10 cellular contexts compared by ENCODE assay signal in the genomic region with DNA sequence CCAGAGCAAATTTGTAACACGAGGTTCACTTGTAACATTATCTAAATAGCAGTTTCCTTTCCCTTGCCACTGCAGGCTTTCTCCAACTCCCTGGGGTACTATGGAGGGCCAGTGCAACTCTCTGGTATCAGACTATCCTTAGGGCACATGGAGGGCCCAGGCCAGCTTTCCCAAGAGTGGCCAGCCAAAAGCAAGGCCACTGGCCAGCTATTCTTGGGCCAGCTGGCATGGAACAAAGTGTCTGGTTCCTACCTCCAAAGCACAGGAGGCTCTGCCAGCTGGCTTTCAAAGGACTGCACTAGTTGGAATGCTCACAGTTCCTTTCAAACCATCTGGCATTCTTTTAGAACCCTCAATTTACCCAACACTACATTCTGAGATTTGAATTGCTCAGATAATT. TPM values are rescaled to one million over a fixed set of nuclear protein-coding genes. Genes with fewer than 3 reads are reported as not detected.
DNase-seq lines count a peak whose midpoint lies in the region; ATAC-seq, FAIRE-seq and TF ChIP-seq lines count a peak whose summit lies in the region.
"Had no signal": no experiment of that assay in that cellular context is flagged by ENCODE, and none has a peak within 500 bp of the region (broad histone marks: within the 10 kb centered on the region; RNA-seq: fewer than 3 reads in every experiment).

No MANE protein-coding gene starts in this region.

- ATAC-seq in HepG2: no peak
- ATAC-seq in GM21786 (IDR thresholded peaks at IDR 0.05; ENCODE audit: unreplicated experiment): no peak

- no peak overlapping the region for H3K9ac ChIP-seq in liver (ENCODE audit: low read depth in 1 of 2, low read length in 2 of 2)
- H3K9ac ChIP-seq in HepG2 (ENCODE audit: insufficient read depth, low read depth, low read length): no peak overlapping the region

- TF ChIP-seq RAD21 in liver (IDR thresholded peaks at IDR 0.05): peak in 1 of 2 donors; percentile 35
- no peak for TF ChIP-seq RAD21 in HepG2 (CRISPR knock-in tag; IDR thresholded peaks at IDR 0.05)

- H3K27ac ChIP-seq in liver (ENCODE audit: low read depth in 1 of 2, low read length in 2 of 2): no peak overlapping the region
- no peak overlapping the region for H3K27ac ChIP-seq in HepG2 (ENCODE audit: extremely low read length, insufficient read depth, low read length)
- H3K27ac ChIP-seq in transverse colon: peak overlapping the region in 2 of 4 donors; percentile 5 to 28

- CTCF ChIA-PET in HepG2 (lab: Yijun Ruan, JAX; ENCODE audit: low intra/inter-chr PET ratio, low total read pairs): no interaction called here

- H3K4me1 ChIP-seq in liver (ENCODE audit: control insufficient read depth in 4 of 4, insufficient read depth in 4 of 4, low read length in 3 of 4): peaks cover 3 to 11% (median 9%) of the 10 kb centered on the region in 4 donors
- no peaks in the 10 kb centered on the region for H3K4me1 ChIP-seq in HepG2 (ENCODE audit: insufficient read depth, low read length)
- peaks cover 0 to 32% (median 7%) of the 10 kb centered on the region in 4 donors for H3K4me1 ChIP-seq in transverse colon

- H3K9me3 ChIP-seq in liver (ENCODE audit: control insufficient read depth in 4 of 4, low read length in 3 of 4) (no peaks in the 10 kb centered on the region), HepG2 (ENCODE audit: low read length) (no peaks in the 10 kb centered on the region), transverse colon (no peaks in the 10 kb centered on the region)

- intact Hi-C loops in HepG2 (cut with micrococcal nuclease; ENCODE audit: unreplicated experiment): no loop called here
- intact Hi-C loops in transverse colon (cut with DNase I; ENCODE audit: low total_unique reads): no loop called here

- H3K36me3 ChIP-seq in liver (ENCODE audit: control insufficient read depth in 4 of 4, insufficient read depth in 3 of 4, low read depth in 1 of 4, low read length in 3 of 4) (no peaks in the 10 kb centered on the region), HepG2 (replicated peaks in 1 of 2; ENCODE audit: control insufficient read depth in 1 of 2, insufficient read depth in 2 of 2, low read length in 2 of 2) (no peaks in the 10 kb centered on the region), transverse colon (no peaks in the 10 kb centered on the region)

- peaks cover 4% of the 10 kb centered on the region for H3K79me2 ChIP-seq in HepG2 (ENCODE audit: insufficient read depth, low read length)

- no peak overlapping the region for H3K4me2 ChIP-seq in HepG2 (ENCODE audit: low read depth, low read length)

- WGBS in liver: 27% methylated on average over 1 of the region's 1 CpG
- WGBS in HepG2 (ENCODE audit: low lambda C conversion rate): 50% methylated on average over 1 of the region's 1 CpG
- 25 to 37% methylated on average over 1 of the region's 1 CpG for WGBS in transverse colon (ENCODE audit: low coverage in 1 of 2), 2 donors

- H2AFZ ChIP-seq in HepG2 (ENCODE audit: low read length): no peak overlapping the region

- H3K27me3 ChIP-seq in liver (ENCODE audit: control insufficient read depth in 4 of 4, insufficient read depth in 4 of 4, low read length in 3 of 4): no peaks in the 10 kb centered on the region
- H3K27me3 ChIP-seq in HepG2 (ENCODE audit: control insufficient read depth in 1 of 2, insufficient read depth in 2 of 2, low read length in 2 of 2): no peaks in the 10 kb centered on the region
- no peaks in the 10 kb centered on the region for H3K27me3 ChIP-seq in transverse colon

- in situ Hi-C loops in HepG2 (cut with HindIII; ENCODE audit: extremely low pct_ligation_motif_present, low pct_unique_long_range_greater_than_20kb): no loop called here
- in situ Hi-C loops in transverse colon (cut with MboI; ENCODE audit: low pct_ligation_motif_present in 1 of 4, low pct_unique_long_range_greater_than_20kb in 1 of 4, low sequenced_read_pairs in 3 of 4): no loop called here

- TF ChIP-seq EP300 in HepG2 (IDR thresholded peaks at IDR 0.05; ENCODE audit: low read depth in 2 of 2, low read length in 2 of 2) (no peak), HepG2 (CRISPR knock-in tag; IDR thresholded peaks at IDR 0.05; ENCODE audit: borderline replicate concordance) (no peak), transverse colon (IDR thresholded peaks at IDR 0.05; ENCODE audit: low read depth) (no peak)

- no peaks in the 10 kb centered on the region for H4K20me1 ChIP-seq in HepG2 (ENCODE audit: insufficient read depth, low read length)

- DNase-seq in HepG2 (ENCODE audit: low spot score) (no peak), dermis blood vessel endothelial cell (peak; percentile 23), mucosa of gallbladder (ENCODE audit: low spot score) (peak; percentile 33), NCI-H82 treated with DMSO at 0.1 percent for 48 hours (lab: John Stamatoyannopoulos, UW; ENCODE audit: unreplicated experiment) (no peak), transverse colon (no peak), NCI-H774 (lab: John Stamatoyannopoulos, UW) (no peak)
- DNase-seq: activated naive CD4-positive, alpha-beta T cell treated with anti-CD3 and anti-CD28 coated beads, Interleukin-2, amount 50 U/mL, for 16 hours; KG1 had no signal

- no peak for FAIRE-seq in HepG2 (lab: Jason Lieb, UNC)

- H3K4me3 ChIP-seq in liver (ENCODE audit: low read depth in 1 of 3, low read length in 3 of 3): no peak overlapping the region
- H3K4me3 ChIP-seq in HepG2 (replicated peaks in 1 of 3; ENCODE audit: insufficient read depth in 1 of 3, low read depth in 2 of 3, low read length in 3 of 3): no peak overlapping the region
- H3K4me3 ChIP-seq in transverse colon: no peak overlapping the region

- no TSS peak for BruUV-seq in HepG2 (replicated peaks; lab: Mats Ljungman, UMichigan)

- POLR2A ChIA-PET in HepG2 (lab: Yijun Ruan, JAX): no interaction called here

- no peak for TF ChIP-seq CTCF in liver (IDR thresholded peaks at IDR 0.05; ENCODE audit: low read depth, low read length, missing input control)
- TF ChIP-seq CTCF in HepG2 (CRISPR knock-in tag; IDR thresholded peaks at IDR 0.05): no peak
- TF ChIP-seq CTCF in transverse colon (IDR thresholded peaks at IDR 0.05): no peak

- no peak for TF ChIP-seq POLR2A in HepG2 (IDR thresholded peaks at IDR 0.05; ENCODE audit: insufficient read depth in 1 of 2, low read depth in 2 of 2, low read length in 2 of 2)
- TF ChIP-seq POLR2A in transverse colon (IDR thresholded peaks at IDR 0.05): no peak

TF ChIP-seq in liver, 16 proteins besides CTCF, POLR2A, EP300 and RAD21 (continues in another document):
- TF ChIP-seq, protein P1, sequence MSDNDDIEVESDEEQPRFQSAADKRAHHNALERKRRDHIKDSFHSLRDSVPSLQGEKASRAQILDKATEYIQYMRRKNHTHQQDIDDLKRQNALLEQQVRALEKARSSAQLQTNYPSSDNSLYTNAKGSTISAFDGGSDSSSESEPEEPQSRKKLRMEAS (IDR thresholded peaks at IDR 0.05): peak; percentile 19
- TF ChIP-seq HNF4A (conservative IDR thresholded peaks at IDR 0.05): peak; percentile 24 to 48
- peak; percentile 14 for TF ChIP-seq YY1 (IDR thresholded peaks at IDR 0.05)
- no peak for TF ChIP-seq FOXA2 (IDR thresholded peaks at IDR 0.05)
- TF ChIP-seq FOXA1 (IDR thresholded peaks at IDR 0.05): no peak
- TF ChIP-seq SP1 (IDR thresholded peaks at IDR 0.05): no peak

TF ChIP-seq in HepG2, 621 proteins besides CTCF, POLR2A, EP300 and RAD21:
- TF ChIP-seq ZFY (CRISPR knock-in tag; IDR thresholded peaks at IDR 0.05) (no peak), RBM22 (optimal IDR thresholded peaks at IDR 0.05; ENCODE audit: low read length) (no peak), ZNF597 (CRISPR knock-in tag; IDR thresholded peaks at IDR 0.05) (no peak), IRF2 (CRISPR knock-in tag; IDR thresholded peaks at IDR 0.05) (no peak), ZNF24 (IDR thresholded peaks at IDR 0.05) (no peak)

RNA-seq across cellular contexts. Expression of gene RNF24, which starts 8.7 kb away (rescaled TPM):
- 1 to 10 TPM; 1.3 to 3.3 TPM for total RNA-seq in liver
- polyA plus RNA-seq in liver: 1 to 10 TPM in 1 of 2 donors, under 1 TPM in 1; 0.74 to 1.6 TPM
- total RNA-seq in HepG2 (2016; rRNA removed; fragmentation: Illumina TruSeq; extraction: Trizol): 2.4 and 2.9 TPM in 2 replicates
- total RNA-seq in HepG2 (2016; cell fraction: cytosol; rRNA removed; fragmentation: Illumina TruSeq; extraction: Trizol; ENCODE audit: low read depth): 1.3 and 1.6 TPM in 2 replicates
- 2.4 and 2.9 TPM in 2 replicates for total RNA-seq in HepG2 (2016; cell fraction: insoluble cytoplasmic fraction; rRNA removed; fragmentation: Illumina TruSeq; extraction: Trizol)
- 2.8 and 3.3 TPM in 2 replicates for total RNA-seq in HepG2 (2016; cell fraction: membrane; rRNA removed; fragmentation: Illumina TruSeq; extraction: Trizol)
- 3.7 and 4.2 TPM in 2 replicates for total RNA-seq in HepG2 (2016; cell fraction: nucleus; rRNA removed; fragmentation: Illumina TruSeq; extraction: Trizol)
- polyA plus RNA-seq in HepG2 (2011; rRNA removed): 10.4 TPM in 2 replicates
- 8.1 and 10.3 TPM in 2 replicates for polyA plus RNA-seq in HepG2 (2011; cell fraction: cytosol; rRNA removed)
- 10.7 and 11.5 TPM in 2 replicates for polyA plus RNA-seq in HepG2 (2011; cell fraction: nucleus; rRNA removed)
- polyA plus RNA-seq in HepG2 (2012): 9.7 and 9.9 TPM in 2 replicates
- polyA plus RNA-seq in HepG2 (2016; cell fraction: cytosol; fragmentation: Illumina TruSeq; extraction: Trizol; ENCODE audit: low read depth): 2.5 and 3.5 TPM in 2 replicates
- polyA plus RNA-seq in HepG2 (2016; cell fraction: insoluble cytoplasmic fraction; fragmentation: Illumina TruSeq; extraction: Trizol; ENCODE audit: low read depth): 3.0 and 3.3 TPM in 2 replicates
- polyA plus RNA-seq in HepG2 (2016; cell fraction: membrane; fragmentation: Illumina TruSeq; extraction: Trizol; ENCODE audit: low read depth): 3.9 and 4.1 TPM in 2 replicates
- polyA plus RNA-seq in HepG2 (2016; cell fraction: nucleus; fragmentation: Illumina TruSeq; extraction: Trizol; ENCODE audit: insufficient read depth, low read depth): 5.8 and 6.3 TPM in 2 replicates
- 12.7 and 15.9 TPM in 2 replicates for polyA minus RNA-seq in HepG2 (2011; rRNA and poly(A)+ RNA removed; ENCODE audit: low replicate concordance)
- 9.9 and 12.7 TPM in 2 replicates for polyA minus RNA-seq in HepG2 (2011; cell fraction: cytosol; rRNA and poly(A)+ RNA removed)
- 7.1 and 8.6 TPM in 2 replicates for polyA minus RNA-seq in HepG2 (2011; cell fraction: nucleus; rRNA and poly(A)+ RNA removed)
- 2.9 and 3.3 TPM in 2 replicates for total RNA-seq in dermis blood vessel endothelial cell
- total RNA-seq in mucosa of gallbladder: 9.4 TPM
- 1 to 10 TPM; 3.4 to 4.9 (median 3.9) TPM for total RNA-seq in transverse colon

Comparison
In these comparisons a context has a peak if more than half of its experiments do, and no peak if none do; other contexts are left out.
1. DNase-seq: peak in dermis blood vessel endothelial cell (single experiment) and mucosa of gallbladder (single experiment); none in HepG2 (single experiment), NCI-H82 treated with DMSO at 0.1 percent for 48 hours (single experiment), transverse colon (single experiment) and NCI-H774 (single experiment).